27 cellular contexts compared by ENCODE assay signal in the genomic region with DNA sequence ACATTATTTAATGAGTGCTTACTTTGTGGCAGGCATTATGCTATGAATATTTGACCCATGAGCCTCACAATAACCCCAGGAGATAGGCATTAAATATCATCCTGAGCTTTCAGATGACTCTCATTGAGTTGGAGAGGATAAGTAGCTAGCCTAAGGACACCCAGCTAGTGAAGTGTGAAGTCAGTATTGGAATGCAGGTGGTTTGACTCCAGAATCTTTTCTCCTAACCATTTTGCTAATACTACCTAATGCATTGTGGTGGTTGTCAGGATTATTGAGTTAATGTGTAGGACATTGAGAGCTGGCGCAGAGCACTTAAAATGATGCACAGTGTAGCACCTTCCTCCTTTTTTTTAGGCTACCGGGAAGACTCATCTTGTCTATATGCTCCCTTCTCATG. TPM values are rescaled to one million over a fixed set of nuclear protein-coding genes. Genes with fewer than 3 reads are reported as not detected.
DNase-seq lines count a peak whose midpoint lies in the region; ATAC-seq, FAIRE-seq and TF ChIP-seq lines count a peak whose summit lies in the region.
"Had no signal": no experiment of that assay in that cellular context is flagged by ENCODE, and none has a peak within 500 bp of the region (broad histone marks: within the 10 kb centered on the region; RNA-seq: fewer than 3 reads in every experiment).

No MANE protein-coding gene starts in this region.

- FAIRE-seq in kidney (lab: Jason Lieb, UNC) = no peak
- FAIRE-seq: A204.1, GM12891, GM19239 had no signal

- no peak for TF ChIP-seq POLR2A in sigmoid colon (IDR thresholded peaks at IDR 0.05)

- peaks cover 15 to 23% of the 10 kb centered on the region in 2 donors for H3K4me1 ChIP-seq in kidney (ENCODE audit: control insufficient read depth in 1 of 2, insufficient read depth in 1 of 2, low read depth in 1 of 2, low read length in 2 of 2)
- H3K4me1 ChIP-seq in sigmoid colon = peaks cover 0 to 52% (median 41%) of the 10 kb centered on the region in 4 donors
- H3K4me1 ChIP-seq in BE2C = peaks cover 5% of the 10 kb centered on the region; the same call in 1 of the 2 replicates

- H3K4me1 Mint-ChIP-seq in HFFc6 (ENCODE audit: low read depth) = peaks cover 64% of the 10 kb centered on the region

- no peaks in the 10 kb centered on the region for H3K9me3 Mint-ChIP-seq in HFFc6
- H3K9me3 Mint-ChIP-seq: CD4-positive, alpha-beta T cell; GM23338 had no signal

- intact Hi-C loops in kidney (cut with DNase I) (no loop called here), sigmoid colon (cut with DNase I) (no loop called here)

- H3K36me3 ChIP-seq in kidney (ENCODE audit: control insufficient read depth in 1 of 2, insufficient read depth in 2 of 2, low read length in 2 of 2) (no peaks in the 10 kb centered on the region), sigmoid colon (no peaks in the 10 kb centered on the region), BE2C (no peaks in the 10 kb centered on the region)
- H3K36me3 ChIP-seq: BLaER1 treated with 17β-estradiol and CSF1 and Interleukin-3, amounts not matched to agents 10 nM and 100 nM; HAP-1; SJSA1 had no signal

- H3K27ac ChIP-seq in VCaP (peak overlapping the region; percentile 52), kidney (ENCODE audit: low read depth in 2 of 2, low read length in 2 of 2) (peak overlapping the region; percentile 40 to 63), sigmoid colon (peak overlapping the region in 3 of 4 donors; percentile 83 to 87 (median 85))
- H3K27ac ChIP-seq: BLaER1 treated with 17β-estradiol and CSF1 and Interleukin-3, amounts not matched to agents 10 nM and 100 nM; HL-60; SJSA1 had no signal

- peak overlapping the region in 1 of 2 donors; percentile 35 for H3K9ac ChIP-seq in kidney (ENCODE audit: low read length in 2 of 2)
- H3K9ac ChIP-seq: BLaER1 treated with 17β-estradiol and CSF1 and Interleukin-3, amounts not matched to agents 10 nM and 100 nM had no signal

- no peak for TF ChIP-seq EP300 in sigmoid colon (IDR thresholded peaks at IDR 0.05)

- DNase-seq in HFFc6 (no peak), kidney (no peak), sigmoid colon (no peak), BE2C (no peak)
- DNase-seq: CD4-positive, alpha-beta T cell; EL; GF-D8; NCI-H1048; NCI-H1417 treated with DMSO at 0.1 percent for 48 hours; NCI-H1694 treated with DMSO at 0.1 percent for 48 hours; NCI-H2081; NCI-H524 treated with DMSO at 0.1 percent for 48 hours; NCI-H82; Right ventricle myocardium superior; RPMI8226; T-cell had no signal

- H3K4me3 Mint-ChIP-seq in HFFc6 = peak overlapping the region; percentile 60; the same call in 1 of the 2 replicates
- H3K4me3 Mint-ChIP-seq: CD4-positive, alpha-beta T cell; GM23338; T-cell had no signal

- peak overlapping the region; percentile 50; the same call in 1 of the 2 replicates for H3K27ac Mint-ChIP-seq in HFFc6
- H3K27ac Mint-ChIP-seq: CD4-positive, alpha-beta T cell; GM23338; T-cell had no signal

- no peak for TF ChIP-seq CTCF in HFFc6 (IDR thresholded peaks at IDR 0.05)
- no peak for TF ChIP-seq CTCF in VCaP (conservative IDR thresholded peaks at IDR 0.05)
- TF ChIP-seq CTCF in kidney (IDR thresholded peaks at IDR 0.05; ENCODE audit: borderline replicate concordance, extremely low read depth, insufficient read depth) = no peak
- TF ChIP-seq CTCF in sigmoid colon (IDR thresholded peaks at IDR 0.05) = no peak
- no peak for TF ChIP-seq CTCF in BE2C (IDR thresholded peaks at IDR 0.05; ENCODE audit: low read depth, low read length)

- H3K27me3 ChIP-seq in sigmoid colon (no peaks in the 10 kb centered on the region), BE2C (no peaks in the 10 kb centered on the region)
- H3K27me3 ChIP-seq: SJSA1 had no signal

- H3K27me3 Mint-ChIP-seq in HFFc6 (ENCODE audit: insufficient read depth) = no peaks in the 10 kb centered on the region; the same call in 1 of the 2 replicates
- H3K27me3 Mint-ChIP-seq: T-cell had no signal

- 98 to 100% methylated on average over 2 of the region's 2 CpGs for WGBS in sigmoid colon, 2 donors

- 0 out of 2 replicates have a peak, but pooled peaks cover under 1% of the 10 kb centered on the region for H3K36me3 Mint-ChIP-seq in HFFc6 (ENCODE audit: low read depth)
- H3K36me3 Mint-ChIP-seq: T-cell had no signal

- ATAC-seq in GM21360 (IDR thresholded peaks at IDR 0.05; ENCODE audit: unreplicated experiment) (no peak), HG03095 (IDR thresholded peaks at IDR 0.05; ENCODE audit: unreplicated experiment) (no peak)
- ATAC-seq: GM23338, T-cell had no signal

- no peaks in the 10 kb centered on the region for H3K9me3 ChIP-seq in kidney (ENCODE audit: control insufficient read depth in 1 of 2, low read length in 2 of 2)
- H3K9me3 ChIP-seq in sigmoid colon = no peaks in the 10 kb centered on the region
- no peaks in the 10 kb centered on the region for H3K9me3 ChIP-seq in BE2C
- H3K9me3 ChIP-seq: HAP-1, SJSA1 had no signal

- H3K4me3 ChIP-seq in kidney (ENCODE audit: low read length in 2 of 2) = peak overlapping the region in 1 of 2 donors; percentile 25
- no peak overlapping the region for H3K4me3 ChIP-seq in sigmoid colon
- no peak overlapping the region for H3K4me3 ChIP-seq in BE2C (ENCODE audit: low read depth, low read length)
- H3K4me3 ChIP-seq: BLaER1 treated with 17β-estradiol and CSF1 and Interleukin-3, amounts not matched to agents 10 nM and 100 nM; GM23338; HAP-1; SJSA1 had no signal

RNA-seq across cellular contexts. Expression of gene CDKL1, which starts 3.8 kb away (rescaled TPM):
- total RNA-seq in HFFc6 (2021; fragmentation: NEBNext Ultra II Directional; extraction: Animal tissue kit (Norgen Biotek cat#: 25700)) = 1 to 10 TPM; 4.4 to 8.0 (median 6.2) TPM
- total RNA-seq in kidney = 60.0 TPM
- 17.9 TPM for polyA plus RNA-seq in kidney (ENCODE audit: insufficient read depth, low read depth, low replicate concordance)
- 10 to 100 TPM; 39.8 to 91.8 (median 58.6) TPM for total RNA-seq in sigmoid colon
- 1 to 10 TPM; 4.2 to 6.4 (median 5.4) TPM for polyA plus RNA-seq in sigmoid colon
- 3.2 TPM for polyA plus RNA-seq in BE2C (2012; ENCODE audit: insufficient read depth, insufficient read length, low read depth)
